Comparison of ENCODE assay signal across 1 cellular context in the genomic region with DNA sequence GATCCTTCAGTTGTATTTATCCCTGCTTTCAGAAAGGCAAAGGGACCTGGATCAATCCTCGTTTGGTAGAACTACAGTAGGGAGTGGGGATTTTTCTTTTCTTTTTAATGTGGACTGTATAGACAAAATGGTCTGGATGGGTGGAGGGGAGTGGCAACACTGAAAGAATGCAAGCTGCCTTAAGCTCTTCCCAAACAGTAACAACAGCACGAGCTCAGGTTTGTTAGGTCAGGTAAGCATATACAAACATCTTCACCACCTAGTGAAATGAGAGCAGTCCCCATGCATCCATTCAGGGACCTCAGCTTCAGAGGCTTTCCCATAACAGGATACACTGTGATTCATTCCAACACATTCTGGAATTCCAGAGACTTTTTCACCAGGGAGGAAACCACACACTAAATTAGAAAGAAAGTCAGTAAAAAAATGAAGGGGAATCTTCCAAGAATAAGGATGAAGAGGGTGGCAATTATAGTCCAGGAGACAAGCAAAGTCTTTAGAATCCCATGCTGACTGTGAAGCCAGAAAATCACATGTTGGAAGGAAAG.
TF ChIP-seq lines count a peak whose summit lies in the region.

No MANE protein-coding gene starts in this region.

TF ChIP-seq in A549, 52 proteins besides CTCF, POLR2A, EP300 and RAD21 (continued from another document):
- TF ChIP-seq, protein P1, sequence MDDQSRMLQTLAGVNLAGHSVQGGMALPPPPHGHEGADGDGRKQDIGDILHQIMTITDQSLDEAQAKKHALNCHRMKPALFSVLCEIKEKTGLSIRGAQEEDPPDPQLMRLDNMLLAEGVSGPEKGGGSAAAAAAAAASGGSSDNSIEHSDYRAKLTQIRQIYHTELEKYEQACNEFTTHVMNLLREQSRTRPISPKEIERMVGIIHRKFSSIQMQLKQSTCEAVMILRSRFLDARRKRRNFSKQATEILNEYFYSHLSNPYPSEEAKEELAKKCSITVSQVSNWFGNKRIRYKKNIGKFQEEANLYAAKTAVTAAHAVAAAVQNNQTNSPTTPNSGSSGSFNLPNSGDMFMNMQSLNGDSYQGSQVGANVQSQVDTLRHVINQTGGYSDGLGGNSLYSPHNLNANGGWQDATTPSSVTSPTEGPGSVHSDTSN (IDR thresholded peaks at IDR 0.05), result no peak
